23 cellular contexts compared by ENCODE assay signal in the genomic region with DNA sequence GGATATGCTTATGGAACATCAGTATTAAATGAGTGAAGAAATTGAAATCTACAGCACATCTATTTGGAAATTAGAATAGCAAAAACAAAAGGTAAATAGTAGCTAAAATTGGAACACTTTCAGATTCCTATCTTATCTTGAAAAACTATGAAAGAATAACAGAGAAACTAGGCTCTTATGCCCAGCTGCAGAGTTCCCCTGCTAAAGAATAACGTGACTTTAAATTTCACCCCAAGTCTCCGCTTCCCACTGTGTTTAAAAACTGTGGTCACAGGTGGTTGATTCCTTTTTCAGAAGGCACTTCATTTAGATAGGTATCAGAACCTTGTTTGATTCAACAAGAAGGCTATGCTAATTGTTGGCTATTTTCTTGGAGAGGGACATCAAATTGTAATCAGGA. TPM values are rescaled to one million over a fixed set of nuclear protein-coding genes. Genes with fewer than 3 reads are reported as not detected.
"Had no signal": no experiment of that assay in that cellular context is flagged by ENCODE, and none has a peak within 500 bp of the region (broad histone marks: within the 10 kb centered on the region; RNA-seq: fewer than 3 reads in every experiment).

No MANE protein-coding gene starts in this region.

- H3K36me3 ChIP-seq: gastroesophageal sphincter, lower lobe of right lung had no signal

- H3K9me3 ChIP-seq: gastroesophageal sphincter, lower lobe of right lung, testis had no signal

- H3K4me1 ChIP-seq: gastroesophageal sphincter, lower lobe of right lung had no signal

- H3K27me3 ChIP-seq: gastroesophageal sphincter, testis had no signal

- DNase-seq: activated CD4-positive, alpha-beta T cell treated with anti-CD3 and anti-CD28 coated beads, Interleukin-2, amount 10 ng/mL, durations not matched to agents 7 days and 5 days; activated CD8-positive, alpha-beta memory T cell treated with anti-CD3 and anti-CD28 coated beads, Interleukin-2, amount 10 ng/mL, durations not matched to agents 7 days and 5 days; activated CD8-positive, alpha-beta T cell treated with anti-CD3 and anti-CD28 coated beads for 36 hours; activated gamma-delta T cell; activated naive CD4-positive, alpha-beta T cell treated with anti-CD3 and anti-CD28 coated beads, Interleukin-2, amount 50 U/mL, for 16 hours; activated naive CD8-positive, alpha-beta T cell treated with anti-CD3 and anti-CD28 coated beads, Interleukin-2, amount 50 U/mL, for 24 hours; activated T-cell treated with anti-CD3 and anti-CD28 coated beads for 4 hours; cortex of kidney; head of caudate nucleus; left colon; lower lobe of right lung; mesendoderm; naive B cell; posterior cingulate gyrus; stimulated activated CD4-positive, alpha-beta T cell treated with anti-CD3 and anti-CD28 coated beads, Interleukin-15, amount 100 ng/mL, for 24 hours; stimulated activated naive CD4-positive, alpha-beta T cell; T1000; testis had no signal

- H3K4me3 ChIP-seq: gastroesophageal sphincter, lower lobe of right lung, smooth muscle cell, testis had no signal

- FAIRE-seq: keratinocyte had no signal

- H3K27ac ChIP-seq: epithelial cell of prostate, gastroesophageal sphincter, lower lobe of right lung, testis had no signal

RNA-seq across cellular contexts. Expression of a gene that starts 30.1 kb away (rescaled TPM):
- total RNA-seq: activated CD4-positive, alpha-beta T cell treated with anti-CD3 and anti-CD28 coated beads, Interleukin-2, amount 10 ng/mL, durations not matched to agents 7 days and 5 days; activated CD8-positive, alpha-beta memory T cell treated with anti-CD3 and anti-CD28 coated beads, Interleukin-2, amount 10 ng/mL, durations not matched to agents 7 days and 5 days; activated CD8-positive, alpha-beta T cell treated with anti-CD3 and anti-CD28 coated beads for 36 hours; activated T-helper 1 cell treated with anti-CD3 and anti-CD28 coated beads, Interleukin-12 subunit alpha, Interleukin-12 subunit beta, Interleukin-2, Interleukin-4 antibody, amounts not matched to agents 30 ng/mL and 10 ng/mL and 1 ng/mL, durations not matched to agents 14 hours and 24 hours and 36 hours had no signal
